In the genomic region with DNA sequence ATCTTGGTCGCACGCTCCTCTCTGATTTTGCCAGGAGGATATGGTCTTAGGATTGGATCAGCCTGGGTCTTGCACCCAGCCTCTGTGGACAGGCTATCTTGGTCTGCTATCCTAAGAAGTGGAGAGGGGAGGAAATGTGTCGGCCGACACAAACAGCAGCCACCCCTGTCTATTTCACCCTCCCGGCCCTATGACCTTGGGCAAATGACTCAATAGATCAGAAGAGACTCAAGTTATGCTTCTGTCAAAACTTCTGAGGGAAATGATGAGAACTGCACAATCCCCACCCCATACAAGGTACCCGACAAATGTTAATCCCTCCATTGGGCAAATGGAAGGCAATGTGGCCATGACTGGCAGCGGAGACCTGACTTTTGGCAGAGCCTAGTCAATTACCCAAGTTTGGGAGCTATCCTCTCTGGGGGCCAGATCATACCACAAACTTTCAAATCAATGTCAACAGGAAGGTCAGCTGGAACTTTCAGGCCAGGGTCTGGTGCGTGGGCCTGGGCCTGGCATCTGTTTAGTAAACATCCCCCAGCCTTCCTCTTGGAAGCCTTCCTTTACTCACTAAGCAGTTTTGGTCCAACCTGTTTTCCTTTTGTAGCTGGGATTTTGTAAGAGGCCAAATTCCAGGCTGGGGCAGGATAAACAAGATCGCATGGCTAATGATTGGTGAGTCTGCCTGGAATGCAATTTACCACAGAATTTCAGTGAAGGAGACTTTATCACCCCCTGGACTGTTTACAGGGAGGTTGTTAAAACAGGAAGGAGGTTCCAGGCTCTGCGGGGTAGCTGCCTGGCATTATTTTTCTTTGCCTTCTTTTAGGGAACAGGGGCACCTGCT, we compare ENCODE assay signal across 9 cellular contexts.
DNase-seq lines count a peak whose midpoint lies in the region; ATAC-seq and TF ChIP-seq lines count a peak whose summit lies in the region.
"Had no signal": no experiment of that assay in that cellular context is flagged by ENCODE, and none has a peak within 500 bp of the region (broad histone marks: within the 10 kb centered on the region; RNA-seq: fewer than 3 reads in every experiment).

No MANE protein-coding gene starts in this region.

- H3K4me1 Mint-ChIP-seq in osteocyte (ENCODE audit: unreplicated experiment) = peaks cover 48% of the 10 kb centered on the region

- peaks cover 15% of the 10 kb centered on the region for H3K9me3 Mint-ChIP-seq in osteocyte (ENCODE audit: unreplicated experiment)

- no peak overlapping the region for H3K4me3 ChIP-seq in BE2C (ENCODE audit: low read depth, low read length)

- peaks cover 4% of the 10 kb centered on the region for H3K36me3 Mint-ChIP-seq in osteocyte (ENCODE audit: unreplicated experiment)

- DNase-seq in EH (ENCODE audit: low read depth) = peak; percentile 94
- peak; percentile 40 for DNase-seq in RPMI8226
- DNase-seq in fibroblast of gingiva (ENCODE audit: low read depth) = peak; percentile 95
- no peak for DNase-seq in osteocyte (ENCODE audit: extremely low spot score, unreplicated experiment)
- DNase-seq in BE2C = no peak
- DNase-seq in activated CD4-positive, CD25-positive, alpha-beta regulatory T cell (lab: John Stamatoyannopoulos, UW) = no peak
- DNase-seq in stimulated activated CD4-positive, alpha-beta T cell treated with anti-CD3 and anti-CD28 coated beads, Interleukin-15, amount 100 ng/mL, for 24 hours = no peak

- H3K27me3 Mint-ChIP-seq in osteocyte (ENCODE audit: unreplicated experiment) = no peaks in the 10 kb centered on the region

- peak overlapping the region; percentile 90 for H3K27ac Mint-ChIP-seq in osteocyte (ENCODE audit: unreplicated experiment)

- H3K4me3 Mint-ChIP-seq in osteocyte (ENCODE audit: unreplicated experiment) = no peak overlapping the region

- H3K27me3 ChIP-seq in BE2C = no peaks in the 10 kb centered on the region

- TF ChIP-seq CTCF in osteocyte (IDR thresholded peaks at IDR 0.05) (no peak), BE2C (IDR thresholded peaks at IDR 0.05; ENCODE audit: low read depth, low read length) (no peak)

- no peaks in the 10 kb centered on the region for H3K36me3 ChIP-seq in BE2C

- ATAC-seq in HG03521 (IDR thresholded peaks at IDR 0.05; ENCODE audit: unreplicated experiment) = no peak
- ATAC-seq: activated CD4-positive, CD25-positive, alpha-beta regulatory T cell treated with anti-CD3 and anti-CD28 coated beads, Interleukin-2, amount 50 U/mL, for 24 hours had no signal

- H3K9me3 ChIP-seq in BE2C = no peaks in the 10 kb centered on the region

- peaks cover 17% of the 10 kb centered on the region for H3K4me1 ChIP-seq in BE2C

Comparison
In these comparisons a context has a peak if more than half of its experiments do, and no peak if none do; other contexts are left out.
1. DNase-seq: peak in EH (single experiment), RPMI8226 (single experiment) and fibroblast of gingiva (single experiment); none in osteocyte (single experiment), BE2C (single experiment), activated CD4-positive, CD25-positive, alpha-beta regulatory T cell (0 of 4) and stimulated activated CD4-positive, alpha-beta T cell treated with anti-CD3 and anti-CD28 coated beads, Interleukin-15, amount 100 ng/mL, for 24 hours (single experiment).